ENCODE assay signal across 19 cellular contexts in the genomic region with DNA sequence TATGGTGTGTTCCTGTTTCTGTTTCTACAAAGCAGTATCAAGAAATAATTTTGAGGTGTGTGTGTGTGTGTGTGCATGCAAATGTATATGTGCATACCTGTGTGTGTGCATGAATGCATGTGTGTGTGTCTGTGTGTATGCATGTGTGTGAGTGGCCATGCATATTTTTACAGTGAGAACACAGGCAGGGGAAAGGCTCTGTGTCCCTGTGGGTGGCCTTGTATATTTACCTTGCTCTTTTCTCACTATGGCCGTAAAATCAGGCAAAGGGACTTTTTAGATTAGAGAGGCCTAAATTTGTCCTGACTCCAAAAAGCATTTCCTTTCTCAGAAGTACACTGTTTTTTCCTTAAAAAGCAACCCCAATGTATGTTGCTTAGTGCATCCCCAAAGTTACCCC.
DNase-seq lines count a peak whose midpoint lies in the region; ATAC-seq and TF ChIP-seq lines count a peak whose summit lies in the region.
"Had no signal": no experiment of that assay in that cellular context is flagged by ENCODE, and none has a peak within 500 bp of the region (broad histone marks: within the 10 kb centered on the region; RNA-seq: fewer than 3 reads in every experiment).

No MANE protein-coding gene starts in this region.

- H3K4me3 Mint-ChIP-seq in progenitor cell of endocrine pancreas (ENCODE audit: low read depth) = no peak overlapping the region
- H3K4me3 Mint-ChIP-seq in natural killer cell = no peak overlapping the region
- H3K4me3 Mint-ChIP-seq in CD8-positive, alpha-beta T cell = no peak overlapping the region
- H3K4me3 Mint-ChIP-seq: CD4-positive, alpha-beta memory T cell had no signal

- H4K20me1 ChIP-seq in hepatocyte (ENCODE audit: insufficient read depth, poor library complexity, severe bottlenecking) = peaks cover 3% of the 10 kb centered on the region

- intact Hi-C loops in natural killer cell (cut with micrococcal nuclease) = no loop called here
- intact Hi-C loops in CD8-positive, alpha-beta T cell (cut with DNase I, micrococcal nuclease) = no loop called here

- H3K36me3 Mint-ChIP-seq in progenitor cell of endocrine pancreas (ENCODE audit: insufficient read depth) (peaks cover 1% of the 10 kb centered on the region), natural killer cell (peaks cover 6% of the 10 kb centered on the region)
- H3K36me3 Mint-ChIP-seq in CD8-positive, alpha-beta T cell = no peaks in the 10 kb centered on the region
- H3K36me3 Mint-ChIP-seq: CD4-positive, alpha-beta memory T cell had no signal

- no peak overlapping the region for H2AFZ ChIP-seq in hepatocyte
- H2AFZ ChIP-seq: GM23248 had no signal

- CTCF ChIA-PET in CD8-positive, alpha-beta T cell (lab: Charles Lee) = no interaction called here

- TF ChIP-seq CTCF in VCaP (conservative IDR thresholded peaks at IDR 0.05) = no peak
- TF ChIP-seq CTCF in hepatocyte (IDR thresholded peaks at IDR 0.05; ENCODE audit: poor library complexity) = no peak
- TF ChIP-seq CTCF in progenitor cell of endocrine pancreas (IDR thresholded peaks at IDR 0.05; ENCODE audit: unreplicated experiment) = no peak
- no peak for TF ChIP-seq CTCF in natural killer cell (IDR thresholded peaks at IDR 0.05)
- no peak for TF ChIP-seq CTCF in suprapubic skin (IDR thresholded peaks at IDR 0.05)
- TF ChIP-seq CTCF in CD8-positive, alpha-beta T cell (IDR thresholded peaks at IDR 0.05) = no peak

- H3K27me3 Mint-ChIP-seq in progenitor cell of endocrine pancreas = no peaks in the 10 kb centered on the region
- H3K27me3 Mint-ChIP-seq in natural killer cell (ENCODE audit: low read depth in 2 of 2) = no peaks in the 10 kb centered on the region
- no peaks in the 10 kb centered on the region for H3K27me3 Mint-ChIP-seq in CD8-positive, alpha-beta T cell (ENCODE audit: low read depth)
- H3K27me3 Mint-ChIP-seq: CD4-positive, alpha-beta memory T cell had no signal

- peak overlapping the region; percentile 38 for H3K27ac ChIP-seq in VCaP
- peak overlapping the region; percentile 7 for H3K27ac ChIP-seq in hepatocyte
- no peak overlapping the region for H3K27ac ChIP-seq in suprapubic skin
- no peak overlapping the region for H3K27ac ChIP-seq in CD8-positive, alpha-beta T cell (ENCODE audit: low read depth, low read length)
- H3K27ac ChIP-seq: A549, GM23248 had no signal

- no peaks in the 10 kb centered on the region for H3K9me2 ChIP-seq in hepatocyte (replicated peaks; ENCODE audit: insufficient read depth)

- H3K4me1 ChIP-seq in hepatocyte (ENCODE audit: insufficient read depth) (peaks cover 8% of the 10 kb centered on the region), suprapubic skin (no peaks in the 10 kb centered on the region)
- no peaks in the 10 kb centered on the region for H3K4me1 ChIP-seq in CD8-positive, alpha-beta T cell (ENCODE audit: insufficient read depth, low read length)
- H3K4me1 ChIP-seq: A549, Caco-2 had no signal

- H3K9me3 ChIP-seq in hepatocyte (ENCODE audit: low read depth) (no peaks in the 10 kb centered on the region), suprapubic skin (no peaks in the 10 kb centered on the region)
- no peaks in the 10 kb centered on the region for H3K9me3 ChIP-seq in CD8-positive, alpha-beta T cell (ENCODE audit: low read length)
- H3K9me3 ChIP-seq: A549, Caco-2 had no signal

- POLR2A ChIA-PET in CD8-positive, alpha-beta T cell (lab: Charles Lee) = no interaction called here

- H3K27me3 ChIP-seq in hepatocyte (no peaks in the 10 kb centered on the region), suprapubic skin (no peaks in the 10 kb centered on the region)
- no peaks in the 10 kb centered on the region for H3K27me3 ChIP-seq in CD8-positive, alpha-beta T cell (ENCODE audit: insufficient read depth, low read length)

- TF ChIP-seq EP300 in suprapubic skin (IDR thresholded peaks at IDR 0.05) = no peak

- no peaks in the 10 kb centered on the region for H3K79me2 ChIP-seq in hepatocyte

- no peak for TF ChIP-seq POLR2A in suprapubic skin (IDR thresholded peaks at IDR 0.05)

- DNase-seq in NCI-H69 (lab: John Stamatoyannopoulos, UW) (peak; percentile 15), hepatocyte (ENCODE audit: low spot score) (no peak), progenitor cell of endocrine pancreas (ENCODE audit: low spot score, unreplicated experiment) (no peak), natural killer cell (no peak), suprapubic skin (ENCODE audit: low spot score in 2 of 2) (no peak)
- no peak for DNase-seq in CD8-positive, alpha-beta T cell
- DNase-seq: 8988T; ACHN; C1 segment of cervical spinal cord; Caco-2; CD4-positive, alpha-beta memory T cell; DMS153; DND-41; GM23248; H7; HCEC 1CT had no signal

- peak overlapping the region; percentile 45 for H3K4me2 ChIP-seq in hepatocyte
- H3K4me2 ChIP-seq: A549 had no signal

- 50% methylated on average over 1 of the region's 1 CpG for WGBS in hepatocyte (ENCODE audit: low lambda C conversion rate, missing lambda C conversion rate)
- WGBS in suprapubic skin = 91% methylated on average over 1 of the region's 1 CpG

- H3K4me1 Mint-ChIP-seq in progenitor cell of endocrine pancreas (ENCODE audit: low read depth) (no peaks in the 10 kb centered on the region), natural killer cell (no peaks in the 10 kb centered on the region)
- no peaks in the 10 kb centered on the region for H3K4me1 Mint-ChIP-seq in CD8-positive, alpha-beta T cell (ENCODE audit: low read depth)
- H3K4me1 Mint-ChIP-seq: CD4-positive, alpha-beta memory T cell had no signal

- H3K27ac Mint-ChIP-seq in progenitor cell of endocrine pancreas = peak overlapping the region; percentile 7
- no peak overlapping the region for H3K27ac Mint-ChIP-seq in natural killer cell
- H3K27ac Mint-ChIP-seq in CD8-positive, alpha-beta T cell = no peak overlapping the region
- H3K27ac Mint-ChIP-seq: CD4-positive, alpha-beta memory T cell had no signal

- H3K4me3 ChIP-seq in hepatocyte = no peak overlapping the region
- no peak overlapping the region for H3K4me3 ChIP-seq in suprapubic skin
- no peak overlapping the region for H3K4me3 ChIP-seq in CD8-positive, alpha-beta T cell (ENCODE audit: low read depth, low read length)
- H3K4me3 ChIP-seq: A549, GM23248 had no signal

- ATAC-seq in natural killer cell (no peak), HG02884 (IDR thresholded peaks at IDR 0.05; ENCODE audit: unreplicated experiment) (no peak)
- no peak for ATAC-seq in CD8-positive, alpha-beta T cell
- ATAC-seq: A549 had no signal

- no peaks in the 10 kb centered on the region for H3K36me3 ChIP-seq in hepatocyte (replicated peaks; ENCODE audit: insufficient read depth, low read depth)
- no peaks in the 10 kb centered on the region for H3K36me3 ChIP-seq in suprapubic skin
- H3K36me3 ChIP-seq in CD8-positive, alpha-beta T cell (ENCODE audit: insufficient read depth, low read length) = no peaks in the 10 kb centered on the region

- H3K9me3 Mint-ChIP-seq in progenitor cell of endocrine pancreas (ENCODE audit: low read depth) = peaks cover 3% of the 10 kb centered on the region
- H3K9me3 Mint-ChIP-seq in natural killer cell = peaks cover 10 to 15% of the 10 kb centered on the region in 2 donors
- peaks cover 5% of the 10 kb centered on the region for H3K9me3 Mint-ChIP-seq in CD8-positive, alpha-beta T cell

Comparison
In these comparisons a context has a peak if more than half of its experiments do, and no peak if none do; other contexts are left out.
1. H3K27ac ChIP-seq: peak in VCaP (single experiment) and hepatocyte (single experiment); none in suprapubic skin (single experiment) and CD8-positive, alpha-beta T cell (single experiment).